Comparison of ENCODE assay signal across 9 cellular contexts in genomic region chr11:46332568-46333128, GRCh38. TPM values are rescaled to one million over a fixed set of nuclear protein-coding genes. Genes with fewer than 3 reads are reported as not detected.
DNase-seq lines count a peak whose midpoint lies in the region; ATAC-seq lines count a peak whose summit lies in the region.
"Had no signal": no experiment of that assay in that cellular context is flagged by ENCODE, and none has a peak within 500 bp of the region (broad histone marks: within the 10 kb centered on the region; RNA-seq: fewer than 3 reads in every experiment).

No MANE protein-coding gene starts in this region.

- no peaks in the 10 kb centered on the region for H3K9me3 ChIP-seq in iPS-15b (ENCODE audit: control insufficient read depth, insufficient read depth, low read length)

- H3K4me1 ChIP-seq in iPS-15b (ENCODE audit: control insufficient read depth, insufficient read depth, low read length) = peaks cover 31% of the 10 kb centered on the region

- no peak for ATAC-seq in HG02610 (IDR thresholded peaks at IDR 0.05; ENCODE audit: unreplicated experiment)

- intact Hi-C loops in activated naive CD4-positive, alpha-beta T cell treated with anti-CD3 and anti-CD28 coated beads for 36 hours (cut with micrococcal nuclease) = loop anchor here (1.0 kb wide), 1 partner anchor 10 kb away; no protein-coding TSS in a partner anchor

- H3K9me3 Mint-ChIP-seq in activated naive CD4-positive, alpha-beta T cell treated with anti-CD3 and anti-CD28 coated beads for 36 hours = no peaks in the 10 kb centered on the region

- H3K27me3 ChIP-seq in iPS-15b (ENCODE audit: control insufficient read depth, insufficient read depth, low read length) = peaks cover 46% of the 10 kb centered on the region

- peaks cover 3% of the 10 kb centered on the region for H3K36me3 ChIP-seq in iPS-15b (ENCODE audit: control insufficient read depth, insufficient read depth, low read length)

- H3K27ac Mint-ChIP-seq in activated naive CD4-positive, alpha-beta T cell treated with anti-CD3 and anti-CD28 coated beads for 36 hours = no peak overlapping the region

- CTCF ChIA-PET in activated naive CD4-positive, alpha-beta T cell treated with anti-CD3 and anti-CD28 coated beads for 36 hours (lab: Charles Lee) = interaction anchor here (1.4 to 12.0 kb wide), 5 partner anchors 14 to 94 kb away, joined by 3 to 148 read pairs (median 14); partner anchors contain the start of gene DGKZ

- DNase-seq in NCI-H1417 (lab: John Stamatoyannopoulos, UW) (peak in 2 of 3 experiments; percentile 72 to 74), NCI-H1417 treated with DMSO at 0.1 percent for 48 hours (lab: John Stamatoyannopoulos, UW) (no peak), pons (ENCODE audit: low spot score) (no peak), GM19240 (ENCODE audit: insufficient read length, low spot score) (no peak)
- DNase-seq in activated naive CD4-positive, alpha-beta T cell treated with anti-CD3 and anti-CD28 coated beads for 36 hours = peak; percentile 62
- peak; percentile 48 to 64 (median 55) for DNase-seq in stimulated activated CD4-positive, alpha-beta T cell treated with anti-CD3 and anti-CD28 coated beads, TNF-alpha, amount 100 ng/mL, for 4 hours (ENCODE audit: low read depth in 3 of 3)

- H3K36me3 Mint-ChIP-seq in activated naive CD4-positive, alpha-beta T cell treated with anti-CD3 and anti-CD28 coated beads for 36 hours (ENCODE audit: low read depth) = no peaks in the 10 kb centered on the region

- peak overlapping the region; percentile 80 for H3K4me3 Mint-ChIP-seq in activated naive CD4-positive, alpha-beta T cell treated with anti-CD3 and anti-CD28 coated beads for 36 hours

- H3K9ac ChIP-seq in iPS-15b (ENCODE audit: low read depth, low read length) = no peak overlapping the region

- H3K4me3 ChIP-seq in iPS-15b (ENCODE audit: low read depth, low read length) = peak overlapping the region; percentile 59
- H3K4me3 ChIP-seq: SK-N-MC had no signal

- H3K27me3 Mint-ChIP-seq in activated naive CD4-positive, alpha-beta T cell treated with anti-CD3 and anti-CD28 coated beads for 36 hours (ENCODE audit: low read depth) = no peaks in the 10 kb centered on the region

- peaks cover 76% of the 10 kb centered on the region for H3K4me1 Mint-ChIP-seq in activated naive CD4-positive, alpha-beta T cell treated with anti-CD3 and anti-CD28 coated beads for 36 hours (ENCODE audit: low read depth)

RNA-seq across cellular contexts. Expression of gene DGKZ, which starts 14.6 kb away (rescaled TPM):
- 10 to 100 TPM; 82.9 to 89.2 TPM for total RNA-seq in activated naive CD4-positive, alpha-beta T cell treated with anti-CD3 and anti-CD28 coated beads for 36 hours

RNA-seq across cellular contexts. Expression of gene MDK, which starts 48.8 kb away (rescaled TPM):
- 1 to 10 TPM; 2.9 to 4.6 TPM for total RNA-seq in activated naive CD4-positive, alpha-beta T cell treated with anti-CD3 and anti-CD28 coated beads for 36 hours

RNA-seq across cellular contexts. Expression of gene CREB3L1, which starts 55.2 kb away (rescaled TPM):
- total RNA-seq in activated naive CD4-positive, alpha-beta T cell treated with anti-CD3 and anti-CD28 coated beads for 36 hours = under 1 TPM; 0.12 TPM

RNA-seq across cellular contexts. Expression of gene CHRM4, which starts 58.9 kb away (rescaled TPM):
- total RNA-seq in activated naive CD4-positive, alpha-beta T cell treated with anti-CD3 and anti-CD28 coated beads for 36 hours = not detected

Comparison
In these comparisons a context has a peak if more than half of its experiments do, and no peak if none do; other contexts are left out.
1. DNase-seq: peak in NCI-H1417 (2 of 3), activated naive CD4-positive, alpha-beta T cell treated with anti-CD3 and anti-CD28 coated beads for 36 hours (single experiment) and stimulated activated CD4-positive, alpha-beta T cell treated with anti-CD3 and anti-CD28 coated beads, TNF-alpha, amount 100 ng/mL, for 4 hours (3 of 3); none in NCI-H1417 treated with DMSO at 0.1 percent for 48 hours (single experiment), pons (single experiment) and GM19240 (single experiment).